ENCODE assay signal across 11 cellular contexts in the genomic region with DNA sequence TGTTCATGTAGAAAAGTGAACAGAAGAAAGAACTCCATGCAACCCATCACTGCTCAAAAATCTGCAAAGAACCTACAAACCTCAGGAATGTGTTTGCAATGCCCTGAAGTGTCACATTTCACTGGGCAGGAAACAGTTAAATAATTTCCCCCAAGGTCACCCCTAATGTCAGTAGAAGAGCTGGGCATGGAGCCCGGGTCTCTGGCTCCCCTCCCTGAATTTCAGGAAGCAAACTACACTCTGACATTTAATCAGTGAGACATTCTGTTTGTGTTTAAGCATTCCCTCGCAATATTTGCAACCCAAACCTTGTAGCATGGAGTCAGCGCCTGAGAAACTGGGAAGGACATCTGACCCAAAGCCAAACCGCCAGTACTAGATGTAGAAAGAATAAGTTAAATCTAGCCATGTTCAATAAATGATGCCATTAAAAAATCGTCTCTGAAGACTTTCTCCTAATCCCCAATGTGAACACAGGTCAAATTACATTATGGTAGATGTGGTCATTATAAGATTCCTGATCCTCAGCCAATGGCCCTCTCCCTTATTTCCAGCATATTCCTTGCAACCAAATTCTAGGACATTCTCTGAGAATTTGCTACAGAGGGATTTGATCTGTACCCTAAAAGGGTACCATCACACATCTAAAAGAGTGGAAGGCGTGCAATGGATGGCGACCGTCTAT.
DNase-seq lines count a peak whose midpoint lies in the region; ATAC-seq and TF ChIP-seq lines count a peak whose summit lies in the region.
"Had no signal": no experiment of that assay in that cellular context is flagged by ENCODE, and none has a peak within 500 bp of the region (broad histone marks: within the 10 kb centered on the region; RNA-seq: fewer than 3 reads in every experiment).

No MANE protein-coding gene starts in this region.

- H3K4me1 Mint-ChIP-seq in type B pancreatic cell (ENCODE audit: unreplicated experiment) = peaks cover 9% of the 10 kb centered on the region

- peak overlapping the region in 3 of 4 donors; percentile 21 to 49 (median 48) for H3K27ac ChIP-seq in body of pancreas

- no peaks in the 10 kb centered on the region for H3K27me3 Mint-ChIP-seq in type B pancreatic cell

- no peak for TF ChIP-seq POLR2A in body of pancreas (IDR thresholded peaks at IDR 0.05)

- no peaks in the 10 kb centered on the region for H3K9me3 ChIP-seq in body of pancreas

- WGBS in body of pancreas, 2 donors = 40% methylated on average over 8 of the region's 8 CpGs

- intact Hi-C loops in Right ventricle myocardium inferior (cut with DNase I) (loop anchor here (5.0 kb wide), 1 partner anchor 143 kb away; a partner anchor contains a TSS), cardiac septum (cut with DNase I) (no loop called here), body of pancreas (cut with DNase I) (no loop called here)

- no peaks in the 10 kb centered on the region for H3K36me3 Mint-ChIP-seq in type B pancreatic cell

- no peak overlapping the region for H3K4me3 Mint-ChIP-seq in type B pancreatic cell

- ATAC-seq in Right ventricle myocardium inferior (peak; percentile 72), body of pancreas (peak; percentile 91), HG02610 (IDR thresholded peaks at IDR 0.05; ENCODE audit: unreplicated experiment) (no peak)
- ATAC-seq: esophagus mucosa had no signal

- H3K36me3 ChIP-seq in body of pancreas (replicated peaks in 1 of 2; ENCODE audit: insufficient read depth in 1 of 2, low read depth in 2 of 2) = no peaks in the 10 kb centered on the region

- H3K9me3 Mint-ChIP-seq in type B pancreatic cell = peaks cover 12% of the 10 kb centered on the region

- peak overlapping the region; percentile 22 for H3K27ac Mint-ChIP-seq in type B pancreatic cell

- H3K4me3 ChIP-seq in body of pancreas = no peak overlapping the region

- DNase-seq in Right ventricle myocardium inferior (ENCODE audit: missing footprints) = no peak
- no peak for DNase-seq in cardiac septum (ENCODE audit: low spot score)
- DNase-seq in body of pancreas = peak; percentile 67 to 84 (median 74)
- DNase-seq in iris pigment epithelial cell (ENCODE audit: low read depth) = peak; percentile 61
- DNase-seq in type B pancreatic cell (ENCODE audit: extremely low spot score, unreplicated experiment) = no peak
- no peak for DNase-seq in HuH-7.5 (ENCODE audit: low spot score)
- DNase-seq in DMS 273 treated with DMSO at 0.1 percent for 48 hours (lab: John Stamatoyannopoulos, UW) = no peak
- DNase-seq: GDM1, Karpas-422 had no signal

- H3K4me1 ChIP-seq in body of pancreas = peaks cover 32% of the 10 kb centered on the region

- H3K27me3 ChIP-seq in body of pancreas = no peaks in the 10 kb centered on the region

- TF ChIP-seq CTCF in body of pancreas (IDR thresholded peaks at IDR 0.05) = no peak
- TF ChIP-seq CTCF in type B pancreatic cell (conservative IDR thresholded peaks at IDR 0.05) = no peak

Comparison
In these comparisons a context has a peak if more than half of its experiments do, and no peak if none do; other contexts are left out.
1. DNase-seq: peak in body of pancreas (4 of 4) and iris pigment epithelial cell (single experiment); none in Right ventricle myocardium inferior (single experiment), cardiac septum (single experiment), type B pancreatic cell (single experiment), HuH-7.5 (single experiment) and DMS 273 treated with DMSO at 0.1 percent for 48 hours (single experiment).